Comparison of ENCODE assay signal across 8 cellular contexts in genomic region chr4:133148690-133149363, GRCh38. TPM values are rescaled to one million over a fixed set of nuclear protein-coding genes. Genes with fewer than 3 reads are reported as not detected.
DNase-seq lines count a peak whose midpoint lies in the region; FAIRE-seq and TF ChIP-seq lines count a peak whose summit lies in the region.

TSS of gene PCDH10 (plus strand) at chr4:133149294. CDS start at chr4:133150141, 847 bp downstream.

- peak; percentile 83 for TF ChIP-seq POLR2A in H54 (IDR thresholded peaks at IDR 0.05; ENCODE audit: low read depth, low read length)

- peaks cover 70% of the 10 kb centered on the region for H3K27me3 Mint-ChIP-seq in activated CD4-positive, alpha-beta memory T cell treated with anti-CD3 and anti-CD28 coated beads, Interleukin-2, amount 10 ng/mL, durations not matched to agents 7 days and 5 days

- H3K4me1 ChIP-seq in muscle layer of colon (ENCODE audit: insufficient read depth, low read length): peaks cover 54% of the 10 kb centered on the region

- no peaks in the 10 kb centered on the region for H3K36me3 ChIP-seq in muscle layer of colon (ENCODE audit: insufficient read depth, low read length)

- DNase-seq in DMS53 (lab: John Stamatoyannopoulos, UW): peak; percentile 97
- DNase-seq in H54 (ENCODE audit: insufficient read length, low spot score): no peak
- DNase-seq in NCI-H1930 (lab: John Stamatoyannopoulos, UW): peak; percentile 79 to 87
- DNase-seq in activated CD4-positive, alpha-beta memory T cell treated with anti-CD3 and anti-CD28 coated beads, Interleukin-2, amount 10 ng/mL, durations not matched to agents 7 days and 5 days: no peak
- peak; percentile 78 for DNase-seq in fibroblast of mammary gland (ENCODE audit: low read depth)
- DNase-seq in substantia nigra (lab: John Stamatoyannopoulos, UW): peak; percentile 66 to 99 (median 97)
- DNase-seq in NCI-H526 (lab: John Stamatoyannopoulos, UW): no peak

- no peak for FAIRE-seq in H54 (lab: Jason Lieb, UNC)

- TF ChIP-seq CTCF in fibroblast of mammary gland (conservative IDR thresholded peaks at IDR 0.05; ENCODE audit: control insufficient read depth, insufficient read depth, low read depth, low read length): no peak

- no peaks in the 10 kb centered on the region for H3K9me3 Mint-ChIP-seq in activated CD4-positive, alpha-beta memory T cell treated with anti-CD3 and anti-CD28 coated beads, Interleukin-2, amount 10 ng/mL, durations not matched to agents 7 days and 5 days

- H3K9me3 ChIP-seq in muscle layer of colon (ENCODE audit: low read length): no peaks in the 10 kb centered on the region

- peak within 1 kb of the TSS; percentile 40 for H3K27ac Mint-ChIP-seq in activated CD4-positive, alpha-beta memory T cell treated with anti-CD3 and anti-CD28 coated beads, Interleukin-2, amount 10 ng/mL, durations not matched to agents 7 days and 5 days

- H3K27ac ChIP-seq in muscle layer of colon (ENCODE audit: low read depth, low read length): no peak within 1 kb of the TSS
- peak within 1 kb of the TSS; percentile 95 for H3K27ac ChIP-seq in substantia nigra (ENCODE audit: low read depth, low read length, poor library complexity, severe bottlenecking)

- H3K4me1 Mint-ChIP-seq in activated CD4-positive, alpha-beta memory T cell treated with anti-CD3 and anti-CD28 coated beads, Interleukin-2, amount 10 ng/mL, durations not matched to agents 7 days and 5 days: peaks cover 20% of the 10 kb centered on the region

- POLR2A ChIA-PET in activated CD4-positive, alpha-beta memory T cell treated with anti-CD3 and anti-CD28 coated beads, Interleukin-2, amount 10 ng/mL, durations not matched to agents 7 days and 5 days (lab: Charles Lee): no interaction called here

- H3K36me3 Mint-ChIP-seq in activated CD4-positive, alpha-beta memory T cell treated with anti-CD3 and anti-CD28 coated beads, Interleukin-2, amount 10 ng/mL, durations not matched to agents 7 days and 5 days (ENCODE audit: low read depth): peaks cover 16% of the 10 kb centered on the region

- CTCF ChIA-PET in activated CD4-positive, alpha-beta memory T cell treated with anti-CD3 and anti-CD28 coated beads, Interleukin-2, amount 10 ng/mL, durations not matched to agents 7 days and 5 days (lab: Charles Lee): no interaction called here

- peak within 1 kb of the TSS; percentile 32 for H3K4me3 Mint-ChIP-seq in activated CD4-positive, alpha-beta memory T cell treated with anti-CD3 and anti-CD28 coated beads, Interleukin-2, amount 10 ng/mL, durations not matched to agents 7 days and 5 days

- H3K4me3 ChIP-seq in fibroblast of mammary gland (ENCODE audit: control insufficient read depth, low read depth, low read length): peak within 1 kb of the TSS; percentile 33
- peak within 1 kb of the TSS; percentile 57 to 77 for H3K4me3 ChIP-seq in muscle layer of colon (ENCODE audit: low read depth in 1 of 2, low read length in 2 of 2)

- H3K9ac ChIP-seq in muscle layer of colon (ENCODE audit: low read length): peak within 1 kb of the TSS; percentile 24

- H3K27me3 ChIP-seq in muscle layer of colon (ENCODE audit: control insufficient read depth in 1 of 2, insufficient read depth in 2 of 2, low read length in 2 of 2): peaks cover 32 to 57% of the 10 kb centered on the region in 2 donors

RNA-seq across cellular contexts. Expression of gene PCDH10, which starts in this region (rescaled TPM):
- total RNA-seq in activated CD4-positive, alpha-beta memory T cell treated with anti-CD3 and anti-CD28 coated beads, Interleukin-2, amount 10 ng/mL, durations not matched to agents 7 days and 5 days: not detected

Comparison
In these comparisons a context has a peak if more than half of its experiments do, and no peak if none do; other contexts are left out.
1. DNase-seq: peak in DMS53 (single experiment), NCI-H1930 (2 of 2), fibroblast of mammary gland (single experiment) and substantia nigra (49 of 49); none in H54 (single experiment), activated CD4-positive, alpha-beta memory T cell treated with anti-CD3 and anti-CD28 coated beads, Interleukin-2, amount 10 ng/mL, durations not matched to agents 7 days and 5 days (single experiment) and NCI-H526 (0 of 2).